8 cellular contexts compared by ENCODE assay signal in the genomic region with DNA sequence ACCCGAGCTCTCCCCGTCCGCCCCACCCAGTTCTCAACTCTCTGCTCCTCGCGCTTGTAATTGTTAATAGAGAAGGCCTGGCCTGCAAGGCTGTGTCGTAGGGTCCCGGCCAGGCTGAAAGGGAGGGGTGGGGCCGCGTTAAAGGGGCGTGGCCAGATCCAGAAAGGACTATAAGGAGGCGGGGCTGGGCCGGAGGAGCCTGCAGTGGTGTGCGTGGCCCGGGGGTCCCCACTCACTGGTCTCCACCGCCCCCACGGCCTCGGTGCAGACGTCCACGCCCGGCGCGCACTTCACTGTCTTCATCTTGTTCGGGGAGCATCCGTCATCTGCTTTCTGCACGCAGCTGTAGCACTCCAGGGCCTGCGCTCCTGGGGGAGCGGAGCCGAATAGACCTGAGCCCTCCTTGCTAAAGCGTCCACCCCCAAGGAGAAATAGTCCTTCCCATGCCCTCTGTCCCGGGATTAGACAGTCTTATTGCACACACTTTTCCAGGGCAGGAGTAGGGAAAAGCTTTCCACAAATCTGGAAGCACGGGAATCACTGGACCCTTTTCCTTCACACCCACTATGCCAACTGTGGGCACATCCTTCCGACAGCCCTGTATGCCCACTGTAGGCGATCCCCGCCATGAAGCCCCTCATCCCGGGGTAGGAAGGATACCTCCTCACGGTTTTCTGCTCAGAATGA. TPM values are rescaled to one million over a fixed set of nuclear protein-coding genes. Genes with fewer than 3 reads are reported as not detected.
DNase-seq lines count a peak whose midpoint lies in the region; ATAC-seq lines count a peak whose summit lies in the region.

No MANE protein-coding gene starts in this region.

- H3K27me3 Mint-ChIP-seq in CD8-positive, alpha-beta memory T cell, result no peaks in the 10 kb centered on the region

- H3K4me3 ChIP-seq in CD8-positive, alpha-beta memory T cell (ENCODE audit: low read length), result peak overlapping the region; percentile 94
- no peak overlapping the region for H3K4me3 ChIP-seq in Karpas-422 (ENCODE audit: low read length)

- no peaks in the 10 kb centered on the region for H4K20me1 ChIP-seq in Karpas-422 (ENCODE audit: insufficient read depth, low read depth, low read length)

- H3K36me3 Mint-ChIP-seq in CD8-positive, alpha-beta memory T cell, result peaks cover 0 to 3% (median 0%) of the 10 kb centered on the region in 3 donors

- H3K4me2 ChIP-seq in Karpas-422 (ENCODE audit: low read depth, low read length, poor library complexity, severe bottlenecking), result no peak overlapping the region

- peak overlapping the region; percentile 89 to 97 (median 93) for H3K4me3 Mint-ChIP-seq in CD8-positive, alpha-beta memory T cell

- ATAC-seq in GM21515 (IDR thresholded peaks at IDR 0.05; ENCODE audit: unreplicated experiment) (peak; percentile 30), left cardiac atrium (peak; percentile 66 to 77), sciatic nerve (peak; percentile 80)

- no peaks in the 10 kb centered on the region for H3K9me3 Mint-ChIP-seq in CD8-positive, alpha-beta memory T cell

- CTCF ChIA-PET in CD8-positive, alpha-beta memory T cell (lab: Charles Lee), result interaction anchor here (0.8 to 3.0 kb wide), 10 partner anchors 9 to 204 kb away, joined by 3 to 17 read pairs (median 6); no protein-coding TSS in a partner anchor

- POLR2A ChIA-PET in CD8-positive, alpha-beta memory T cell (lab: Charles Lee), result interaction anchor here (0.6 to 2.3 kb wide), 8 partner anchors 9 to 204 kb away, joined by 3 to 35 read pairs (median 8); partner anchors contain the start of genes PHLDB3 and ZNF575

- no peak overlapping the region for H2AFZ ChIP-seq in Karpas-422 (ENCODE audit: low read length)

- no peaks in the 10 kb centered on the region for H3K27me3 ChIP-seq in CD8-positive, alpha-beta memory T cell (ENCODE audit: insufficient read depth, low read length, poor library complexity, severe bottlenecking)
- no peaks in the 10 kb centered on the region for H3K27me3 ChIP-seq in Karpas-422 (ENCODE audit: low read length)

- peak overlapping the region; percentile 80 for H3K27ac ChIP-seq in CD8-positive, alpha-beta memory T cell (ENCODE audit: low read depth, low read length)
- H3K27ac ChIP-seq in Karpas-422 (ENCODE audit: low read length), result no peak overlapping the region

- no peaks in the 10 kb centered on the region for H3K36me3 ChIP-seq in CD8-positive, alpha-beta memory T cell (ENCODE audit: insufficient read depth, low read length)
- H3K36me3 ChIP-seq in Karpas-422 (ENCODE audit: insufficient read depth, low read length), result no peaks in the 10 kb centered on the region

- peaks cover 37% of the 10 kb centered on the region for H3K4me1 ChIP-seq in CD8-positive, alpha-beta memory T cell (ENCODE audit: insufficient read depth, low read length)
- H3K4me1 ChIP-seq in Karpas-422 (ENCODE audit: low read length), result no peaks in the 10 kb centered on the region

- H3K27ac Mint-ChIP-seq in CD8-positive, alpha-beta memory T cell, result peak overlapping the region; percentile 94 to 99 (median 97)

- in situ Hi-C loops in ACHN (cut with HindIII; ENCODE audit: low pct_ligation_motif_present, low pct_unique_long_range_greater_than_20kb, low sequenced_read_pairs), result no loop called here

- intact Hi-C loops in left cardiac atrium (cut with DNase I), result no loop called here
- intact Hi-C loops in sciatic nerve (cut with DNase I), result no loop called here

- no peaks in the 10 kb centered on the region for H3K79me2 ChIP-seq in Karpas-422 (ENCODE audit: low read length)

- no peaks in the 10 kb centered on the region for H3K9me3 ChIP-seq in CD8-positive, alpha-beta memory T cell (ENCODE audit: low read length)
- H3K9me3 ChIP-seq in Karpas-422 (ENCODE audit: low read length), result no peaks in the 10 kb centered on the region

- peaks cover 35 to 58% (median 40%) of the 10 kb centered on the region in 3 donors for H3K4me1 Mint-ChIP-seq in CD8-positive, alpha-beta memory T cell

- H3K9ac ChIP-seq in Karpas-422 (ENCODE audit: low read length), result no peak overlapping the region

- no peaks in the 10 kb centered on the region for H3K9me2 ChIP-seq in Karpas-422 (replicated peaks; ENCODE audit: insufficient read depth, low read length)

- DNase-seq in CD8-positive, alpha-beta memory T cell, result peak in 1 of 5 donors; percentile 75
- DNase-seq in Karpas-422 (peak; percentile 47), left cardiac atrium (peak; percentile 86), sciatic nerve (ENCODE audit: low spot score) (peak; percentile 93), ACHN (no peak), medulla oblongata (ENCODE audit: extremely low spot score) (no peak)
- DNase-seq in activated naive CD4-positive, alpha-beta T cell treated with anti-CD3 and anti-CD28 coated beads, Interleukin-2, amount 50 U/mL, for 16 hours, result peak; percentile 76

RNA-seq across cellular contexts. Expression of gene LYPD3, which starts 1.2 kb away (rescaled TPM):
- total RNA-seq in CD8-positive, alpha-beta memory T cell, result 1 to 10 TPM in 1 of 2 experiments, under 1 TPM in 1; 0.84 to 1.2 TPM
- 3.8 TPM for polyA plus RNA-seq in CD8-positive, alpha-beta memory T cell
- total RNA-seq in Karpas-422 (2014; rRNA removed; shearing (Covaris generic); ENCODE audit: low replicate concordance), result not detected in 2 replicates
- total RNA-seq in left cardiac atrium, result under 1 TPM; 0.35 to 0.42 TPM
- 1.6 TPM for total RNA-seq in sciatic nerve

RNA-seq across cellular contexts. Expression of gene PHLDB3, which starts 40.3 kb away (rescaled TPM):
- 10 to 100 TPM; 13.5 to 15.4 TPM for total RNA-seq in CD8-positive, alpha-beta memory T cell
- 8.1 TPM for polyA plus RNA-seq in CD8-positive, alpha-beta memory T cell
- 5.6 and 9.9 TPM in 2 replicates for total RNA-seq in Karpas-422 (2014; rRNA removed; shearing (Covaris generic); ENCODE audit: low replicate concordance)
- total RNA-seq in left cardiac atrium (1 to 10 TPM; 7.3 to 7.4 TPM), sciatic nerve (12.7 TPM)

RNA-seq across cellular contexts. Expression of gene TEX101, which starts 49.5 kb away (rescaled TPM):
- total RNA-seq in CD8-positive, alpha-beta memory T cell, result not detected
- polyA plus RNA-seq in CD8-positive, alpha-beta memory T cell, result not detected
- not detected in 2 replicates for total RNA-seq in Karpas-422 (2014; rRNA removed; shearing (Covaris generic); ENCODE audit: low replicate concordance)
- total RNA-seq in left cardiac atrium (not detected), sciatic nerve (not detected)

Comparison
In these comparisons a context has a peak if more than half of its experiments do, and no peak if none do; other contexts are left out.
1. DNase-seq: peak in Karpas-422 (single experiment), activated naive CD4-positive, alpha-beta T cell treated with anti-CD3 and anti-CD28 coated beads, Interleukin-2, amount 50 U/mL, for 16 hours (single experiment), left cardiac atrium (single experiment) and sciatic nerve (single experiment); none in ACHN (single experiment) and medulla oblongata (single experiment).
2. ATAC-seq: peak in every context shown above with its lines; median percentile 80 in sciatic nerve; 72 in left cardiac atrium; 30 in GM21515.